ENCODE assay signal across 20 cellular contexts in genomic region chr7:110043514-110043913, GRCh38.
"Had no signal": no experiment of that assay in that cellular context is flagged by ENCODE, and none has a peak within 500 bp of the region (broad histone marks: within the 10 kb centered on the region; RNA-seq: fewer than 3 reads in every experiment).

No MANE protein-coding gene starts in this region.

- DNase-seq: activated CD4-positive, alpha-beta memory T cell treated with anti-CD3 and anti-CD28 coated beads, Interleukin-2, amount 10 ng/mL, durations not matched to agents 7 days and 5 days; activated CD4-positive, alpha-beta T cell treated with anti-CD3 and anti-CD28 coated beads for 1 hour; activated CD4-positive, alpha-beta T cell treated with anti-CD3 and anti-CD28 coated beads, Interleukin-2, amount 10 ng/mL, durations not matched to agents 7 days and 5 days; activated gamma-delta T cell; activated naive CD4-positive, alpha-beta T cell treated with anti-CD3 and anti-CD28 coated beads for 36 hours; activated T-cell treated with anti-CD3 and anti-CD28 coated beads for 4 hours; activated T-cell treated with anti-CD3 and anti-CD28 coated beads, Interleukin-2, amount 50 U/mL, for 48 hours; amygdala; KG1; NCI-H1048; NCI-H146; NCI-H187 treated with DMSO at 0.1 percent for 48 hours; NCI-H2081 treated with DMSO at 0.1 percent for 48 hours; NCI-H446; NCI-H524; NCI-H774; SIG-M5; T-helper 17 cell had no signal

- ATAC-seq: activated T-helper 17 cell treated with anti-CD3 and anti-CD28 coated beads, Interleukin-2, amount 50 U/mL, for 72 hours; T-helper 17 cell; WTC11 had no signal
